Comparison of ENCODE assay signal across 7 cellular contexts in the genomic region with DNA sequence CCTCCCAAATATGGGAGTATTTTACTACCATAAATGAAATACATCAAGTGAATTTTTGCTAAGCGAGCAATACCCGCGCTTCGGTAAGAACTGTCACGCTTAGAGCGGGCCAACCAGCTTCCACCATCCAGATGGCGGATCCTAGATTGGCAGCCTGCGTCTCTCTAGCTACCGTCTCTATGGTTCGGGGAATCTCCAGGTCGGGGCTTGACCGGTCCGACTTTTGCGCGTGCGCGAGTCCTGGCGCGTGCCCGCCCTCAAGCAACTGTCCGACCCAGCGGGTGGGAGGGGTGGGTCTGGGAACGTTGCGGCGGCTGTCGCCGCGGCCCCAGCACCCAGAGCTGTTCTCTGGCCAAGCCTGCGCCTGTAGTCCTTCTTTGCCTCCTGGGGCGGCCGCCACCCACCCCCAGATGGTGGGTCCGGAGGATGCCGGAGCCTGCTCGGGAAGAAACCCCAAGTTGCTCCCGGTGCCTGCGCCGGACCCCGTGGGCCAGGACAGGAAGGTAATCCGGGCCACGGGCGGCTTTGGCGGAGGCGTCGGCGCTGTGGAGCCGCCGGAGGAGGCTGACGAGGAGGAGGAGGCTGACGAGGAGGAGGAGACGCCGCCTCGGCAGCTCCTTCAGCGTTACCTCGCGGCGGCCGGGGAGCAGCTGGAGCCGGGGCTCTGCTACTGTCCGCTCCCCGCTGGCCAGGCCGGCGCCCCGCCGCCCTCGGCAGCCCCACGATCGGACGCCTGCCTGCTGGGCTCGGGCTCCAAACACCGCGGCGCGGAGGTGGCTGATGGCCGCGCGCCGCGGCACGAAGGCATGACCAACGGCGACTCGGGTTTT. TPM values are rescaled to one million over a fixed set of nuclear protein-coding genes. Genes with fewer than 3 reads are reported as not detected.
DNase-seq lines count a peak whose midpoint lies in the region; ATAC-seq and TF ChIP-seq lines count a peak whose summit lies in the region.

A gene (plus strand): TSS at position 338 of the 830 bp plus-strand sequence. CDS start 73 bp downstream, at position 411.

- peak within 1 kb of the TSS; percentile 60 for H3K9ac ChIP-seq in rectal smooth muscle tissue (ENCODE audit: low read length)

- no peaks in the 10 kb centered on the region for H3K36me3 ChIP-seq in brain microvascular endothelial cell (replicated peaks)
- H3K36me3 ChIP-seq in rectal smooth muscle tissue (ENCODE audit: control insufficient read depth, insufficient read depth, low read length): no peaks in the 10 kb centered on the region

- TF ChIP-seq CTCF in GM13977 (IDR thresholded peaks at IDR 0.05; ENCODE audit: extremely low read depth, insufficient read depth, missing control alignments) (no peak), brain microvascular endothelial cell (IDR thresholded peaks at IDR 0.05; ENCODE audit: low read depth, low read length, missing control alignments) (no peak)

- peak within 1 kb of the TSS; percentile 60 for H3K27ac ChIP-seq in brain microvascular endothelial cell
- H3K27ac ChIP-seq in rectal smooth muscle tissue (ENCODE audit: low read depth, low read length): peak within 1 kb of the TSS; percentile 72

- DNase-seq in GM13977 (ENCODE audit: low spot score): peak; percentile 93
- DNase-seq in NCI-H1048 (lab: John Stamatoyannopoulos, UW): peak; percentile 82
- peak; percentile 96 for DNase-seq in SK-N-DZ (ENCODE audit: low spot score)
- peak; percentile 97 for DNase-seq in brain microvascular endothelial cell
- peak; percentile 88 for DNase-seq in iPS DF 19.7 (ENCODE audit: low read depth, low spot score)

- peak; percentile 79 for ATAC-seq in HG02571 (IDR thresholded peaks at IDR 0.05; ENCODE audit: unreplicated experiment)

- no peaks in the 10 kb centered on the region for H3K27me3 ChIP-seq in brain microvascular endothelial cell (replicated peaks)
- H3K27me3 ChIP-seq in rectal smooth muscle tissue (ENCODE audit: control insufficient read depth, insufficient read depth, low read length): no peaks in the 10 kb centered on the region

- in situ Hi-C loops in GM13977 (cut with MboI; ENCODE audit: low pct_unique_long_range_greater_than_20kb, low sequenced_read_pairs, unreplicated experiment): no loop called here
- in situ Hi-C loops in brain microvascular endothelial cell (cut with HindIII; ENCODE audit: low pct_ligation_motif_present, low sequenced_read_pairs): no loop called here

- H3K4me1 ChIP-seq in rectal smooth muscle tissue (ENCODE audit: control insufficient read depth, insufficient read depth, low read length): no peaks in the 10 kb centered on the region

- H3K4me3 ChIP-seq in brain microvascular endothelial cell (ENCODE audit: low read depth, low read length): peak within 1 kb of the TSS; percentile 79
- H3K4me3 ChIP-seq in rectal smooth muscle tissue (ENCODE audit: low read length): peak within 1 kb of the TSS; percentile 80

RNA-seq across cellular contexts. Expression of the gene that starts here (rescaled TPM):
- 6.5 and 11.9 TPM in 2 replicates for polyA plus RNA-seq in SK-N-DZ (2014; cell fraction: cytosol; rRNA removed)
- 6.7 and 7.5 TPM in 2 replicates for polyA plus RNA-seq in SK-N-DZ (2014; cell fraction: nucleus; rRNA removed)

Comparison
In these comparisons a context has a peak if more than half of its experiments do, and no peak if none do; other contexts are left out.
1. Peak in every context shown above with its lines: DNase-seq, ATAC-seq, H3K4me3 ChIP-seq and H3K27ac ChIP-seq.